In the genomic region with DNA sequence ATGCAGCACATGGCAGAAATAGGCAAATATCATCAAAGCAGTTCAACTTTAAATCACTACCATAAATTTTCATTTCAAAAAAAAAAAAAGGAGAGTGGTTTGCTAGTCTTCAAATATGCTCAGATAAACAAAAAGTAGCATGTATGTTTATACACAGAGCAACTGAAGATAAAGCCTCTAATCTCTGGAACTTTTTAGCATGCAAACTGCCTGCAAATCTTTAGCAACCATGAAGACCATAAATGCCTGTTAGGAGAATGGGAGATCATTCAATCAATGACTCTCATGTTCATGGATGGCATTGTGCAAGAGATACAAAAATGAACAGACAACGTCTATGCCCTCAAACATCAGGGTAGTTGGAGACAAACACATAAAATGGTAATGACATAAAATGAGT, we compare ENCODE assay signal across 2 cellular contexts.
TF ChIP-seq lines count a peak whose summit lies in the region.

No MANE protein-coding gene starts in this region.

TF ChIP-seq in HepG2, 621 proteins besides CTCF, POLR2A, EP300 and RAD21:
- TF ChIP-seq, protein P1, sequence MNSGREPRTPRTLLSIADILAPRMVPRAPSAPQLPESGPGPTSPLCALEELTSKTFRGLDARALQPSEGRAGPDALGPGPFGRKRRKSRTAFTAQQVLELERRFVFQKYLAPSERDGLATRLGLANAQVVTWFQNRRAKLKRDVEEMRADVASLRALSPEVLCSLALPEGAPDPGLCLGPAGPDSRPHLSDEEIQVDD (CRISPR knock-in tag; IDR thresholded peaks at IDR 0.05; ENCODE audit: borderline replicate concordance): no peak
- 0 out of 2 replicates have a peak, but pooled peaks have one; percentile 7 for TF ChIP-seq CEBPG (CRISPR knock-in tag; IDR thresholded peaks at IDR 0.05)
- peak; percentile 33; the same call in 1 of the 2 replicates for TF ChIP-seq CEBPB (IDR thresholded peaks at IDR 0.05; ENCODE audit: borderline replicate concordance, low read depth, low read length)
- no peak for TF ChIP-seq ZEB1 (IDR thresholded peaks at IDR 0.05; ENCODE audit: insufficient replicate concordance, low read depth)

TF ChIP-seq in endothelial cell of umbilical vein, 7 proteins besides CTCF, POLR2A, EP300 and RAD21:
- TF ChIP-seq JUN (IDR thresholded peaks at IDR 0.05; ENCODE audit: borderline replicate concordance, insufficient read depth, insufficient read length, low read depth) (no peak), EZH2 (IDR thresholded peaks at IDR 0.05; ENCODE audit: borderline replicate concordance, low read depth, low read length, severe bottlenecking) (no peak), GATA2 (IDR thresholded peaks at IDR 0.05; ENCODE audit: insufficient read depth, insufficient read length, low read depth, low read length) (no peak), POLR2AphosphoS5 (IDR thresholded peaks at IDR 0.05; ENCODE audit: insufficient read depth, low read depth, low read length) (no peak), MYC (IDR thresholded peaks at IDR 0.05; ENCODE audit: low read depth, low read length) (no peak), FOS (IDR thresholded peaks at IDR 0.05; ENCODE audit: borderline replicate concordance, insufficient read depth, low read length) (no peak)
- TF ChIP-seq, protein P2, sequence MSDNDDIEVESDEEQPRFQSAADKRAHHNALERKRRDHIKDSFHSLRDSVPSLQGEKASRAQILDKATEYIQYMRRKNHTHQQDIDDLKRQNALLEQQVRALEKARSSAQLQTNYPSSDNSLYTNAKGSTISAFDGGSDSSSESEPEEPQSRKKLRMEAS (IDR thresholded peaks at IDR 0.05; ENCODE audit: insufficient read depth, insufficient read length): no peak
